In the genomic region with DNA sequence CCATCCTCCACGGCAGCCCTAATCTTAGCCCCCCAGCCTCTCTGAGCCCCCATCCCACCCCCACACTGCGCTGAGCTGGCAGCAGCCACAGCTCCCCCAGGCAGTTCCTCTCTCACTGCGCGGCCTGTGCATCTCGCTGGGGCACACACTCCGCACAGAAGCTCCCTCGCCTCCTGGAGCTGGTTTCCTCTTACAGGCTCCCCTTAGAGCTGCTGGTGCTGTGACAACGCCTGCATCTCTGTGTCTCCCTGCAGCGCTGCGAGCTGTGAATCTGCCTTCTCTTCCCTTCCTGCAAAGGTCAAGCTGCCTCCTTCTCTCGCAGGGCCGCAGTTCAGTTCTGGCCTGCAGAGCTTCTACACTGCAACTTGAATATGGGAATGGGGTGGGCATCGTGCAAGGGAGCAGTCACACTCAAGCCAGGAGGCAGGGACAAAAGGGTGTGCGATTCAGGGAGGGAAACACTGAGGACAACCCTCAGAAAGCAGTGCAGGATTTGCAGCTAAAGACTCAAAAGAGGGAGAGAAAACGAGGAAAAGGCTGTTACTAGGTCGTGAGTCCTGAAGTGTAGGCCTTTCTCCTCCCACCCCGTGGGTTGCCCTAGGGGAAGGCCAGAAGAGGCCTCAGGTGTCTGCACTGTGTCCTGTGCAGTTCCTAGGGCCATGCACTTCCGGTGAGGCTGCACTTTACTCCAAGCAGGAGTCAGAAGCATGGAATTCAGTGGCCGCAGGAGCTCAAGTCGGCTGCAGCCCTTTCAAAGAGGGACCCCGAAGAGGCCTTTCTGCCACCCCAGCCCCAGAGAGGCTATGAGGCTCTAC, we compare ENCODE assay signal across 2 cellular contexts.
TF ChIP-seq lines count a peak whose summit lies in the region.

No MANE protein-coding gene starts in this region.

TF ChIP-seq in SK-N-SH, 30 proteins besides CTCF, POLR2A, EP300 and RAD21 (continued from another document):
- no peak for TF ChIP-seq REST (IDR thresholded peaks at IDR 0.05; ENCODE audit: low read depth, low read length)
- TF ChIP-seq RCOR1 (IDR thresholded peaks at IDR 0.05; ENCODE audit: low read length): no peak
- no peak for TF ChIP-seq NFIC (IDR thresholded peaks at IDR 0.05; ENCODE audit: borderline replicate concordance)
- no peak for TF ChIP-seq FOXM1 (IDR thresholded peaks at IDR 0.05; ENCODE audit: low read depth)

TF ChIP-seq in SK-N-SH treated with all-trans-retinoic acid at 6 μM for 48 hours, 23 proteins besides CTCF, POLR2A, EP300 and RAD21 (continued from another document):
- TF ChIP-seq, protein P1, sequence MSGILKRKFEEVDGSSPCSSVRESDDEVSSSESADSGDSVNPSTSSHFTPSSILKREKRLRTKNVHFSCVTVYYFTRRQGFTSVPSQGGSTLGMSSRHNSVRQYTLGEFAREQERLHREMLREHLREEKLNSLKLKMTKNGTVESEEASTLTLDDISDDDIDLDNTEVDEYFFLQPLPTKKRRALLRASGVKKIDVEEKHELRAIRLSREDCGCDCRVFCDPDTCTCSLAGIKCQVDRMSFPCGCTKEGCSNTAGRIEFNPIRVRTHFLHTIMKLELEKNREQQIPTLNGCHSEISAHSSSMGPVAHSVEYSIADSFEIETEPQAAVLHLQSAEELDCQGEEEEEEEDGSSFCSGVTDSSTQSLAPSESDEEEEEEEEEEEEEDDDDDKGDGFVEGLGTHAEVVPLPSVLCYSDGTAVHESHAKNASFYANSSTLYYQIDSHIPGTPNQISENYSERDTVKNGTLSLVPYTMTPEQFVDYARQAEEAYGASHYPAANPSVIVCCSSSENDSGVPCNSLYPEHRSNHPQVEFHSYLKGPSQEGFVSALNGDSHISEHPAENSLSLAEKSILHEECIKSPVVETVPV (CRISPR knock-in tag; IDR thresholded peaks at IDR 0.05): no peak
- TF ChIP-seq PPARA (CRISPR knock-in tag; IDR thresholded peaks at IDR 0.05; ENCODE audit: borderline replicate concordance) (no peak), RARB (CRISPR knock-in tag; IDR thresholded peaks at IDR 0.05) (no peak), ZFP30 (CRISPR knock-in tag; IDR thresholded peaks at IDR 0.05) (no peak)
